Comparison of ENCODE assay signal across 14 cellular contexts in genomic region chr22:26139320-26139719, GRCh38. TPM values are rescaled to one million over a fixed set of nuclear protein-coding genes. Genes with fewer than 3 reads are reported as not detected.
DNase-seq lines count a peak whose midpoint lies in the region; ATAC-seq and FAIRE-seq lines count a peak whose summit lies in the region.
"Had no signal": no experiment of that assay in that cellular context is flagged by ENCODE, and none has a peak within 500 bp of the region (broad histone marks: within the 10 kb centered on the region; RNA-seq: fewer than 3 reads in every experiment).

No MANE protein-coding gene starts in this region.

- no peak overlapping the region for H3K27ac Mint-ChIP-seq in activated naive CD4-positive, alpha-beta T cell treated with anti-CD3 and anti-CD28 coated beads, Interleukin-2, amount 10 ng/mL, durations not matched to agents 7 days and 5 days
- no peak overlapping the region for H3K27ac Mint-ChIP-seq in activated CD8-positive, alpha-beta T cell treated with anti-CD3 and anti-CD28 coated beads, Interleukin-2, amount 10 ng/mL, durations not matched to agents 7 days and 5 days
- H3K27ac Mint-ChIP-seq: GM23338; natural killer cell treated with Interleukin-12 subunit alpha and Interleukin-12 subunit beta and Interleukin-15 and Interleukin-18, amount 100 ng/mL, for 72 hours; stimulated activated effector memory CD8-positive, alpha-beta T cell treated with anti-CD3 and anti-CD28 coated beads, Interleukin-12 subunit alpha, Interleukin-12 subunit beta, amount 100 ng/mL, for 72 hours had no signal

- FAIRE-seq in urothelium cell line (lab: Jason Lieb, UNC), result peak; percentile 63

- H3K27me3 Mint-ChIP-seq in activated naive CD4-positive, alpha-beta T cell treated with anti-CD3 and anti-CD28 coated beads, Interleukin-2, amount 10 ng/mL, durations not matched to agents 7 days and 5 days, result peaks cover 5% of the 10 kb centered on the region
- peaks cover 3% of the 10 kb centered on the region for H3K27me3 Mint-ChIP-seq in activated CD8-positive, alpha-beta T cell treated with anti-CD3 and anti-CD28 coated beads, Interleukin-2, amount 10 ng/mL, durations not matched to agents 7 days and 5 days (ENCODE audit: low read depth)

- intact Hi-C loops in Right ventricle myocardium superior (cut with DNase I), result loop anchor here (10.0 kb wide), 1 partner anchor 65 kb away; no protein-coding TSS in a partner anchor
- intact Hi-C loops in cardiac septum (cut with DNase I), result no loop called here
- intact Hi-C loops in head of caudate nucleus (cut with DNase I), result no loop called here

- DNase-seq in Right ventricle myocardium superior (peak; percentile 40), cardiac septum (ENCODE audit: low spot score) (no peak), NCI-H2196 treated with DMSO at 0.1 percent for 48 hours (lab: John Stamatoyannopoulos, UW; ENCODE audit: unreplicated experiment) (peak; percentile 64), head of caudate nucleus (peak in 36 of 42 donors; percentile 2 to 70 (median 33)), urothelium cell line (ENCODE audit: low spot score) (peak; percentile 36), DMS53 treated with DMSO at 0.1 percent for 48 hours (lab: John Stamatoyannopoulos, UW; ENCODE audit: unreplicated experiment) (no peak)
- DNase-seq in activated naive CD4-positive, alpha-beta T cell treated with anti-CD3 and anti-CD28 coated beads, Interleukin-2, amount 10 ng/mL, durations not matched to agents 7 days and 5 days, result no peak
- no peak for DNase-seq in activated CD8-positive, alpha-beta T cell treated with anti-CD3 and anti-CD28 coated beads, Interleukin-2, amount 10 ng/mL, durations not matched to agents 7 days and 5 days
- DNase-seq: activated CD4-positive, alpha-beta T cell treated with anti-CD3 and anti-CD28 coated beads, Interleukin-2, amount 50 U/mL, for 48 hours; cortex of kidney; sigmoid colon had no signal

- POLR2A ChIA-PET in activated CD8-positive, alpha-beta T cell treated with anti-CD3 and anti-CD28 coated beads, Interleukin-2, amount 10 ng/mL, durations not matched to agents 7 days and 5 days (lab: Charles Lee), result no interaction called here

- no peak overlapping the region for H3K4me3 Mint-ChIP-seq in activated naive CD4-positive, alpha-beta T cell treated with anti-CD3 and anti-CD28 coated beads, Interleukin-2, amount 10 ng/mL, durations not matched to agents 7 days and 5 days
- H3K4me3 Mint-ChIP-seq in activated CD8-positive, alpha-beta T cell treated with anti-CD3 and anti-CD28 coated beads, Interleukin-2, amount 10 ng/mL, durations not matched to agents 7 days and 5 days, result no peak overlapping the region
- H3K4me3 Mint-ChIP-seq: GM23338; natural killer cell treated with Interleukin-12 subunit alpha and Interleukin-12 subunit beta and Interleukin-15 and Interleukin-18, amount 100 ng/mL, for 72 hours; stimulated activated effector memory CD8-positive, alpha-beta T cell treated with anti-CD3 and anti-CD28 coated beads, Interleukin-12 subunit alpha, Interleukin-12 subunit beta, amount 100 ng/mL, for 72 hours had no signal

- H3K4me1 Mint-ChIP-seq in activated naive CD4-positive, alpha-beta T cell treated with anti-CD3 and anti-CD28 coated beads, Interleukin-2, amount 10 ng/mL, durations not matched to agents 7 days and 5 days, result no peaks in the 10 kb centered on the region
- no peaks in the 10 kb centered on the region for H3K4me1 Mint-ChIP-seq in activated CD8-positive, alpha-beta T cell treated with anti-CD3 and anti-CD28 coated beads, Interleukin-2, amount 10 ng/mL, durations not matched to agents 7 days and 5 days (ENCODE audit: low read depth)
- H3K4me1 Mint-ChIP-seq: GM23338; stimulated activated effector memory CD8-positive, alpha-beta T cell treated with anti-CD3 and anti-CD28 coated beads, Interleukin-12 subunit alpha, Interleukin-12 subunit beta, amount 100 ng/mL, for 72 hours had no signal

- CTCF ChIA-PET in activated naive CD4-positive, alpha-beta T cell treated with anti-CD3 and anti-CD28 coated beads, Interleukin-2, amount 10 ng/mL, durations not matched to agents 7 days and 5 days (lab: Charles Lee), result no interaction called here
- CTCF ChIA-PET in activated CD8-positive, alpha-beta T cell treated with anti-CD3 and anti-CD28 coated beads, Interleukin-2, amount 10 ng/mL, durations not matched to agents 7 days and 5 days (lab: Charles Lee), result no interaction called here

- no peak for ATAC-seq in Right ventricle myocardium superior (ENCODE audit: poor library complexity)
- no peak for ATAC-seq in activated CD8-positive, alpha-beta T cell treated with anti-CD3 and anti-CD28 coated beads, Interleukin-2, amount 10 ng/mL, durations not matched to agents 7 days and 5 days
- ATAC-seq: GM23338; stimulated activated effector memory CD8-positive, alpha-beta T cell treated with anti-CD3 and anti-CD28 coated beads, Interleukin-12 subunit alpha, Interleukin-12 subunit beta, amount 100 ng/mL, for 72 hours had no signal

- H3K9me3 Mint-ChIP-seq in activated naive CD4-positive, alpha-beta T cell treated with anti-CD3 and anti-CD28 coated beads, Interleukin-2, amount 10 ng/mL, durations not matched to agents 7 days and 5 days, result no peaks in the 10 kb centered on the region
- H3K9me3 Mint-ChIP-seq in activated CD8-positive, alpha-beta T cell treated with anti-CD3 and anti-CD28 coated beads, Interleukin-2, amount 10 ng/mL, durations not matched to agents 7 days and 5 days (ENCODE audit: insufficient read depth), result no peaks in the 10 kb centered on the region
- H3K9me3 Mint-ChIP-seq: GM23338 had no signal

- H3K36me3 Mint-ChIP-seq in activated naive CD4-positive, alpha-beta T cell treated with anti-CD3 and anti-CD28 coated beads, Interleukin-2, amount 10 ng/mL, durations not matched to agents 7 days and 5 days, result no peaks in the 10 kb centered on the region
- no peaks in the 10 kb centered on the region for H3K36me3 Mint-ChIP-seq in activated CD8-positive, alpha-beta T cell treated with anti-CD3 and anti-CD28 coated beads, Interleukin-2, amount 10 ng/mL, durations not matched to agents 7 days and 5 days (ENCODE audit: low read depth)
- H3K36me3 Mint-ChIP-seq: natural killer cell treated with Interleukin-12 subunit alpha and Interleukin-12 subunit beta and Interleukin-15 and Interleukin-18, amount 100 ng/mL, for 72 hours; stimulated activated effector memory CD8-positive, alpha-beta T cell treated with anti-CD3 and anti-CD28 coated beads, Interleukin-12 subunit alpha, Interleukin-12 subunit beta, amount 100 ng/mL, for 72 hours had no signal

RNA-seq across cellular contexts. Expression of gene SEZ6L, which starts 29.9 kb away (rescaled TPM):
- total RNA-seq in Right ventricle myocardium superior, result 0.11 TPM
- 0.65 TPM for total RNA-seq in cardiac septum
- total RNA-seq in activated CD8-positive, alpha-beta T cell treated with anti-CD3 and anti-CD28 coated beads, Interleukin-2, amount 10 ng/mL, durations not matched to agents 7 days and 5 days, result not detected
- total RNA-seq: natural killer cell treated with Interleukin-12 subunit alpha and Interleukin-12 subunit beta and Interleukin-15 and Interleukin-18, amount 100 ng/mL, for 72 hours had no signal

Comparison
In these comparisons a context has a peak if more than half of its experiments do, and no peak if none do; other contexts are left out.
1. DNase-seq: peak in Right ventricle myocardium superior (single experiment), NCI-H2196 treated with DMSO at 0.1 percent for 48 hours (single experiment), head of caudate nucleus (36 of 42) and urothelium cell line (single experiment); none in cardiac septum (single experiment), activated naive CD4-positive, alpha-beta T cell treated with anti-CD3 and anti-CD28 coated beads, Interleukin-2, amount 10 ng/mL, durations not matched to agents 7 days and 5 days (single experiment), DMS53 treated with DMSO at 0.1 percent for 48 hours (single experiment) and activated CD8-positive, alpha-beta T cell treated with anti-CD3 and anti-CD28 coated beads, Interleukin-2, amount 10 ng/mL, durations not matched to agents 7 days and 5 days (single experiment).